Comparison of ENCODE assay signal across 15 cellular contexts in the genomic region with DNA sequence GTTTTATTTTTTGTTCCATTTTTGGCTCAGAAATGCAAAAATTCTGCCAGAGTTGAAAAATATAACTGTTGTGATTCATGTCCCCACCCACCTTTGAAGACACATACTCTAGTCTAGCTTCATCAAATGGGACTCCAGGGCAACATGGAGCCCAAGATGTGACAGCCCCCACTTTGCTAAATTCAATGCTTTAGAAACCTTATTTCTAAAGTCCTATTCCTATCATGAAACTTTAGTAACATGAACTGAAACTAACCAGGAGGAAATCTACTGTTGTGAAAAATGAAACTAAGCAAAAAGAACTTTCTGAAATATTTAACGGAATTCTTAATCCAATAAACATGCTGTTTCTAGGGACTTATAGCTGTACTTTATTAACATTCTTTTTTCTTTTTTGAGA. TPM values are rescaled to one million over a fixed set of nuclear protein-coding genes. Genes with fewer than 3 reads are reported as not detected.
DNase-seq lines count a peak whose midpoint lies in the region; ATAC-seq and TF ChIP-seq lines count a peak whose summit lies in the region.
"Had no signal": no experiment of that assay in that cellular context is flagged by ENCODE, and none has a peak within 500 bp of the region (broad histone marks: within the 10 kb centered on the region; RNA-seq: fewer than 3 reads in every experiment).

No MANE protein-coding gene starts in this region.

- POLR2A ChIA-PET in activated CD4-positive, alpha-beta memory T cell treated with anti-CD3 and anti-CD28 coated beads, Interleukin-2, amount 10 ng/mL, durations not matched to agents 7 days and 5 days (lab: Charles Lee) = interaction anchor here (0.8 to 2.2 kb wide), 3 partner anchors 15 to 21 kb away, joined by 3 to 7 read pairs (median 6); a partner anchor contains a TSS

- no peaks in the 10 kb centered on the region for H3K9me3 Mint-ChIP-seq in natural killer cell treated with Interleukin-12 subunit alpha and Interleukin-12 subunit beta and Interleukin-15 and Interleukin-18, amount 100 ng/mL, for 72 hours
- no peaks in the 10 kb centered on the region for H3K9me3 Mint-ChIP-seq in natural killer cell
- H3K9me3 Mint-ChIP-seq in activated CD4-positive, alpha-beta memory T cell treated with anti-CD3 and anti-CD28 coated beads, Interleukin-2, amount 10 ng/mL, durations not matched to agents 7 days and 5 days = peaks cover 4% of the 10 kb centered on the region

- CTCF ChIA-PET in activated CD4-positive, alpha-beta memory T cell treated with anti-CD3 and anti-CD28 coated beads, Interleukin-2, amount 10 ng/mL, durations not matched to agents 7 days and 5 days (lab: Charles Lee) = no interaction called here

- H3K27ac Mint-ChIP-seq in natural killer cell treated with Interleukin-12 subunit alpha and Interleukin-12 subunit beta and Interleukin-15 and Interleukin-18, amount 100 ng/mL, for 72 hours = peak overlapping the region; percentile 39 to 81
- no peak overlapping the region for H3K27ac Mint-ChIP-seq in natural killer cell
- peak overlapping the region; percentile 44 for H3K27ac Mint-ChIP-seq in activated CD4-positive, alpha-beta memory T cell treated with anti-CD3 and anti-CD28 coated beads, Interleukin-2, amount 10 ng/mL, durations not matched to agents 7 days and 5 days

- H3K36me3 Mint-ChIP-seq in natural killer cell treated with Interleukin-12 subunit alpha and Interleukin-12 subunit beta and Interleukin-15 and Interleukin-18, amount 100 ng/mL, for 72 hours = peaks cover 19% of the 10 kb centered on the region
- peaks cover 7% of the 10 kb centered on the region for H3K36me3 Mint-ChIP-seq in natural killer cell
- H3K36me3 Mint-ChIP-seq in activated CD4-positive, alpha-beta memory T cell treated with anti-CD3 and anti-CD28 coated beads, Interleukin-2, amount 10 ng/mL, durations not matched to agents 7 days and 5 days (ENCODE audit: low read depth) = peaks cover 71% of the 10 kb centered on the region

- no peak for TF ChIP-seq CTCF in natural killer cell (IDR thresholded peaks at IDR 0.05)

- no peak for ATAC-seq in natural killer cell treated with Interleukin-12 subunit alpha and Interleukin-12 subunit beta and Interleukin-15 and Interleukin-18, amount 100 ng/mL, for 72 hours
- ATAC-seq in natural killer cell (no peak), HG03066 (IDR thresholded peaks at IDR 0.05; ENCODE audit: low read depth, unreplicated experiment) (peak; percentile 57)
- ATAC-seq: Panc1; stimulated activated naive CD8-positive, alpha-beta T cell treated with anti-CD3 and anti-CD28 coated beads, Interleukin-15, Interleukin-2, amounts not matched to agents 100 U/mL and 50 U/mL, for 24 hours had no signal

- intact Hi-C loops in natural killer cell (cut with micrococcal nuclease) = no loop called here

- no peak overlapping the region for H3K4me3 Mint-ChIP-seq in natural killer cell treated with Interleukin-12 subunit alpha and Interleukin-12 subunit beta and Interleukin-15 and Interleukin-18, amount 100 ng/mL, for 72 hours
- H3K4me3 Mint-ChIP-seq in natural killer cell = no peak overlapping the region
- no peak overlapping the region for H3K4me3 Mint-ChIP-seq in activated CD4-positive, alpha-beta memory T cell treated with anti-CD3 and anti-CD28 coated beads, Interleukin-2, amount 10 ng/mL, durations not matched to agents 7 days and 5 days

- H3K4me1 Mint-ChIP-seq in natural killer cell treated with Interleukin-12 subunit alpha and Interleukin-12 subunit beta and Interleukin-15 and Interleukin-18, amount 100 ng/mL, for 72 hours (ENCODE audit: low read depth in 2 of 2) = peaks cover 20 to 28% of the 10 kb centered on the region in 2 donors
- H3K4me1 Mint-ChIP-seq in natural killer cell = peaks cover 16 to 17% of the 10 kb centered on the region in 2 donors
- H3K4me1 Mint-ChIP-seq in activated CD4-positive, alpha-beta memory T cell treated with anti-CD3 and anti-CD28 coated beads, Interleukin-2, amount 10 ng/mL, durations not matched to agents 7 days and 5 days = peaks cover 21% of the 10 kb centered on the region

- in situ Hi-C loops in G401 (cut with HindIII; ENCODE audit: low sequenced_read_pairs) = no loop called here

- no peak for DNase-seq in natural killer cell treated with Interleukin-12 subunit alpha and Interleukin-12 subunit beta and Interleukin-15 and Interleukin-18, amount 100 ng/mL, for 72 hours (ENCODE audit: low spot score)
- no peak for DNase-seq in natural killer cell
- DNase-seq in activated CD4-positive, alpha-beta memory T cell treated with anti-CD3 and anti-CD28 coated beads, Interleukin-2, amount 10 ng/mL, durations not matched to agents 7 days and 5 days = no peak
- no peak for DNase-seq in hypothalamus (lab: John Stamatoyannopoulos, UW)
- no peak for DNase-seq in G401 (ENCODE audit: low spot score)
- DNase-seq in NCI-H345 treated with DMSO at 0.1 percent for 48 hours (lab: John Stamatoyannopoulos, UW; ENCODE audit: unreplicated experiment) = no peak
- no peak for DNase-seq in occipital lobe (lab: John Stamatoyannopoulos, UW)
- DNase-seq: islet precursor cell; NCI-H187 treated with DMSO at 0.1 percent for 48 hours; NCI-H524; small intestine; stimulated activated naive CD8-positive, alpha-beta T cell treated with anti-CD3 and anti-CD28 coated beads, Interleukin-15, Interleukin-2, amounts not matched to agents 100 U/mL and 50 U/mL, for 24 hours; upper lobe of left lung had no signal

- H3K27me3 Mint-ChIP-seq in natural killer cell treated with Interleukin-12 subunit alpha and Interleukin-12 subunit beta and Interleukin-15 and Interleukin-18, amount 100 ng/mL, for 72 hours = no peaks in the 10 kb centered on the region
- H3K27me3 Mint-ChIP-seq in natural killer cell (ENCODE audit: low read depth in 2 of 2) = no peaks in the 10 kb centered on the region
- no peaks in the 10 kb centered on the region for H3K27me3 Mint-ChIP-seq in activated CD4-positive, alpha-beta memory T cell treated with anti-CD3 and anti-CD28 coated beads, Interleukin-2, amount 10 ng/mL, durations not matched to agents 7 days and 5 days

RNA-seq across cellular contexts. Expression of a gene that starts 20.3 kb away (rescaled TPM):
- total RNA-seq in natural killer cell treated with Interleukin-12 subunit alpha and Interleukin-12 subunit beta and Interleukin-15 and Interleukin-18, amount 100 ng/mL, for 72 hours = 100 to 1,000 TPM in 1 of 2 donors, 10 to 100 TPM in 1; 88.8 to 131 TPM
- total RNA-seq in natural killer cell = 10 to 100 TPM; 70.3 to 78.4 (median 76.7) TPM
- 10 to 100 TPM; 56.1 to 59.8 TPM for total RNA-seq in activated CD4-positive, alpha-beta memory T cell treated with anti-CD3 and anti-CD28 coated beads, Interleukin-2, amount 10 ng/mL, durations not matched to agents 7 days and 5 days
- 88.8 and 106 TPM in 2 replicates for total RNA-seq in G401 (2014; rRNA removed; shearing (Covaris generic))
- total RNA-seq in occipital lobe = 81.9 TPM

Comparison
In these comparisons a context has a peak if more than half of its experiments do, and no peak if none do; other contexts are left out.
1. H3K27ac Mint-ChIP-seq: peak in natural killer cell treated with Interleukin-12 subunit alpha and Interleukin-12 subunit beta and Interleukin-15 and Interleukin-18, amount 100 ng/mL, for 72 hours (2 of 2) and activated CD4-positive, alpha-beta memory T cell treated with anti-CD3 and anti-CD28 coated beads, Interleukin-2, amount 10 ng/mL, durations not matched to agents 7 days and 5 days (single experiment); none in natural killer cell (0 of 2).